In genomic region chr20:3904857-3905256, GRCh38 we compare ENCODE assay signal across 20 cellular contexts. TPM values are rescaled to one million over a fixed set of nuclear protein-coding genes. Genes with fewer than 3 reads are reported as not detected.
DNase-seq lines count a peak whose midpoint lies in the region; ATAC-seq, FAIRE-seq and TF ChIP-seq lines count a peak whose summit lies in the region.
"Had no signal": no experiment of that assay in that cellular context is flagged by ENCODE, and none has a peak within 500 bp of the region (broad histone marks: within the 10 kb centered on the region; RNA-seq: fewer than 3 reads in every experiment).

No MANE protein-coding gene starts in this region.

- no peak for FAIRE-seq in astrocyte (lab: Jason Lieb, UNC)
- FAIRE-seq: A549, RCC 7860 had no signal

- H3K27me3 ChIP-seq in GM23338 (ENCODE audit: insufficient read depth) (no peaks in the 10 kb centered on the region), astrocyte (ENCODE audit: insufficient read depth, low read length) (no peaks in the 10 kb centered on the region), neutrophil (no peaks in the 10 kb centered on the region)
- H3K27me3 ChIP-seq: breast epithelium, dorsolateral prefrontal cortex, esophagus muscularis mucosa, transverse colon had no signal

- H3K9me3 Mint-ChIP-seq in activated CD4-positive, alpha-beta T cell treated with anti-CD3 and anti-CD28 coated beads, Interleukin-2, amount 10 ng/mL, durations not matched to agents 24 days and 14 days = no peaks in the 10 kb centered on the region
- H3K9me3 Mint-ChIP-seq in GM23338 (no peaks in the 10 kb centered on the region), astrocyte (ENCODE audit: unreplicated experiment) (no peaks in the 10 kb centered on the region)
- H3K9me3 Mint-ChIP-seq: activated naive CD8-positive, alpha-beta T cell treated with anti-CD3 and anti-CD28 coated beads, Interleukin-2, amount 10 ng/mL, durations not matched to agents 7 days and 5 days had no signal

- ATAC-seq in GM23338 = no peak

- no peak for DNase-seq in activated CD4-positive, alpha-beta T cell treated with anti-CD3 and anti-CD28 coated beads, Interleukin-2, amount 10 ng/mL, durations not matched to agents 24 days and 14 days
- no peak for DNase-seq in activated CD4-positive, alpha-beta T cell treated with anti-CD3 and anti-CD28 coated beads, Interleukin-2, amount 50 U/mL, for 4 hours
- DNase-seq in GM23338 (ENCODE audit: low spot score) (no peak), astrocyte (ENCODE audit: low read depth) (no peak), NCI-H226 (no peak), D341Med (ENCODE audit: low spot score) (no peak)
- DNase-seq in activated effector memory CD4-positive, alpha-beta T cell treated with anti-CD3 and anti-CD28 coated beads, Interleukin-2, amount 50 U/mL, for 16 hours = no peak
- DNase-seq: activated naive CD8-positive, alpha-beta T cell treated with anti-CD3 and anti-CD28 coated beads, Interleukin-2, amount 10 ng/mL, durations not matched to agents 7 days and 5 days; dorsolateral prefrontal cortex; Kasumi-1; left ventricle myocardium inferior; NCI-H1417; NCI-H2171; transverse colon had no signal

- peak overlapping the region; percentile 76 for H3K27ac Mint-ChIP-seq in activated CD4-positive, alpha-beta T cell treated with anti-CD3 and anti-CD28 coated beads, Interleukin-2, amount 10 ng/mL, durations not matched to agents 24 days and 14 days
- H3K27ac Mint-ChIP-seq in GM23338 = peak overlapping the region; percentile 35
- H3K27ac Mint-ChIP-seq in astrocyte (ENCODE audit: unreplicated experiment) = peak overlapping the region; percentile 18
- H3K27ac Mint-ChIP-seq: activated naive CD8-positive, alpha-beta T cell treated with anti-CD3 and anti-CD28 coated beads, Interleukin-2, amount 10 ng/mL, durations not matched to agents 7 days and 5 days had no signal

- intact Hi-C loops in activated CD4-positive, alpha-beta T cell treated with anti-CD3 and anti-CD28 coated beads, Interleukin-2, amount 10 ng/mL, durations not matched to agents 24 days and 14 days (cut with micrococcal nuclease) = no loop called here

- H3K36me3 Mint-ChIP-seq in activated CD4-positive, alpha-beta T cell treated with anti-CD3 and anti-CD28 coated beads, Interleukin-2, amount 10 ng/mL, durations not matched to agents 24 days and 14 days (ENCODE audit: low read depth) = peaks cover 22% of the 10 kb centered on the region
- H3K36me3 Mint-ChIP-seq in GM23338 (ENCODE audit: low read depth) (peaks cover 33% of the 10 kb centered on the region), astrocyte (ENCODE audit: low read depth, unreplicated experiment) (peaks cover 5% of the 10 kb centered on the region)

- H3K27me3 Mint-ChIP-seq in activated CD4-positive, alpha-beta T cell treated with anti-CD3 and anti-CD28 coated beads, Interleukin-2, amount 10 ng/mL, durations not matched to agents 24 days and 14 days = no peaks in the 10 kb centered on the region
- H3K27me3 Mint-ChIP-seq in GM23338 (ENCODE audit: insufficient read depth, low read depth, poor library complexity) = peaks cover 12% of the 10 kb centered on the region
- no peaks in the 10 kb centered on the region for H3K27me3 Mint-ChIP-seq in astrocyte (ENCODE audit: low read depth, unreplicated experiment)
- H3K27me3 Mint-ChIP-seq: activated naive CD8-positive, alpha-beta T cell treated with anti-CD3 and anti-CD28 coated beads, Interleukin-2, amount 10 ng/mL, durations not matched to agents 7 days and 5 days had no signal

- H3K4me3 Mint-ChIP-seq in activated CD4-positive, alpha-beta T cell treated with anti-CD3 and anti-CD28 coated beads, Interleukin-2, amount 10 ng/mL, durations not matched to agents 24 days and 14 days = no peak overlapping the region
- no peak overlapping the region for H3K4me3 Mint-ChIP-seq in GM23338
- H3K4me3 Mint-ChIP-seq in astrocyte (ENCODE audit: unreplicated experiment) = no peak overlapping the region
- H3K4me3 Mint-ChIP-seq: activated naive CD8-positive, alpha-beta T cell treated with anti-CD3 and anti-CD28 coated beads, Interleukin-2, amount 10 ng/mL, durations not matched to agents 7 days and 5 days had no signal

- H3K4me2 ChIP-seq in GM23338 (no peak overlapping the region), astrocyte (ENCODE audit: low read length) (no peak overlapping the region)
- H3K4me2 ChIP-seq: A549 had no signal

- peaks cover 50% of the 10 kb centered on the region for H3K4me1 Mint-ChIP-seq in activated CD4-positive, alpha-beta T cell treated with anti-CD3 and anti-CD28 coated beads, Interleukin-2, amount 10 ng/mL, durations not matched to agents 24 days and 14 days
- H3K4me1 Mint-ChIP-seq in GM23338 = peaks cover 25% of the 10 kb centered on the region
- H3K4me1 Mint-ChIP-seq in astrocyte (ENCODE audit: low read depth, unreplicated experiment) = peaks cover 28% of the 10 kb centered on the region

- H4K20me1 ChIP-seq in GM23338 (replicated peaks; ENCODE audit: insufficient read depth) = peaks cover 96% of the 10 kb centered on the region
- peaks cover 97% of the 10 kb centered on the region for H4K20me1 ChIP-seq in astrocyte (ENCODE audit: insufficient read depth, low read length)

- H2AFZ ChIP-seq in GM23338 (no peak overlapping the region), astrocyte (ENCODE audit: low read depth, low read length) (no peak overlapping the region)

- H3K9ac ChIP-seq in astrocyte (ENCODE audit: low read length) = no peak overlapping the region

- peaks cover 25% of the 10 kb centered on the region for H3K36me3 ChIP-seq in GM23338 (ENCODE audit: insufficient read depth)
- peaks cover 10% of the 10 kb centered on the region for H3K36me3 ChIP-seq in astrocyte (ENCODE audit: insufficient read depth, low read length)
- peaks cover 21% of the 10 kb centered on the region for H3K36me3 ChIP-seq in neutrophil
- H3K36me3 ChIP-seq: breast epithelium had no signal

- H3K4me3 ChIP-seq in GM23338 (no peak overlapping the region), astrocyte (ENCODE audit: insufficient read depth, low read depth, low read length) (no peak overlapping the region), neutrophil (ENCODE audit: low read depth in 1 of 2, low read length in 1 of 2) (no peak overlapping the region)
- H3K4me3 ChIP-seq: A549, breast epithelium, dorsolateral prefrontal cortex, esophagus muscularis mucosa, left ventricle myocardium inferior, transverse colon had no signal

- peaks cover 100% of the 10 kb centered on the region for H3K79me2 ChIP-seq in GM23338 (replicated peaks; ENCODE audit: insufficient read depth)
- H3K79me2 ChIP-seq in astrocyte (ENCODE audit: insufficient read depth, low read length) = peaks cover 100% of the 10 kb centered on the region

- peaks cover 12% of the 10 kb centered on the region for H3K4me1 ChIP-seq in GM23338 (ENCODE audit: insufficient read depth)
- H3K4me1 ChIP-seq in astrocyte (ENCODE audit: insufficient read depth, low read length) = no peaks in the 10 kb centered on the region
- peaks cover 34 to 38% of the 10 kb centered on the region in 2 experiments for H3K4me1 ChIP-seq in neutrophil (ENCODE audit: control insufficient read depth in 1 of 2, insufficient read depth in 1 of 2, low read depth in 1 of 2, low read length in 1 of 2)
- H3K4me1 ChIP-seq: breast epithelium had no signal

- no peaks in the 10 kb centered on the region for H3K9me3 ChIP-seq in astrocyte (ENCODE audit: insufficient read depth, low read depth, low read length)
- H3K9me3 ChIP-seq in neutrophil = no peaks in the 10 kb centered on the region
- H3K9me3 ChIP-seq: A549, breast epithelium, esophagus muscularis mucosa, left ventricle myocardium inferior, transverse colon had no signal

- no peaks in the 10 kb centered on the region for H3K9me2 ChIP-seq in GM23338 (ENCODE audit: insufficient read depth)

- H3K27ac ChIP-seq in GM23338 (ENCODE audit: low read depth) (no peak overlapping the region), astrocyte (ENCODE audit: low read depth, low read length) (no peak overlapping the region), neutrophil (peak overlapping the region; percentile 20)
- H3K27ac ChIP-seq: A549, breast epithelium, esophagus muscularis mucosa, left ventricle myocardium inferior, transverse colon, VCaP had no signal

- peaks cover 15% of the 10 kb centered on the region; the same call in 1 of the 2 replicates for H3F3A ChIP-seq in GM23338 (replicated peaks; ENCODE audit: low read depth)

- TF ChIP-seq CTCF in GM23338 (conservative IDR thresholded peaks at IDR 0.05; ENCODE audit: low read depth in 2 of 2) (no peak), astrocyte (IDR thresholded peaks at IDR 0.05; ENCODE audit: insufficient read depth, low read depth, low read length) (no peak), neutrophil (IDR thresholded peaks at IDR 0.05) (no peak)

TF ChIP-seq in GM23338, 12 proteins besides CTCF, POLR2A, EP300 and RAD21 (continues in another document):
- TF ChIP-seq ZNF114 (CRISPR knock-in tag; IDR thresholded peaks at IDR 0.05) (no peak), STAT1 (IDR thresholded peaks at IDR 0.05; ENCODE audit: unreplicated experiment) (no peak), ZNF331 (CRISPR knock-in tag; IDR thresholded peaks at IDR 0.05; ENCODE audit: low read depth) (no peak), EZH2phosphoT487 (IDR thresholded peaks at IDR 0.05; ENCODE audit: unreplicated experiment) (no peak), CREB1 (CRISPR knock-in tag; IDR thresholded peaks at IDR 0.05; ENCODE audit: low read depth) (no peak)
- TF ChIP-seq, protein P1, sequence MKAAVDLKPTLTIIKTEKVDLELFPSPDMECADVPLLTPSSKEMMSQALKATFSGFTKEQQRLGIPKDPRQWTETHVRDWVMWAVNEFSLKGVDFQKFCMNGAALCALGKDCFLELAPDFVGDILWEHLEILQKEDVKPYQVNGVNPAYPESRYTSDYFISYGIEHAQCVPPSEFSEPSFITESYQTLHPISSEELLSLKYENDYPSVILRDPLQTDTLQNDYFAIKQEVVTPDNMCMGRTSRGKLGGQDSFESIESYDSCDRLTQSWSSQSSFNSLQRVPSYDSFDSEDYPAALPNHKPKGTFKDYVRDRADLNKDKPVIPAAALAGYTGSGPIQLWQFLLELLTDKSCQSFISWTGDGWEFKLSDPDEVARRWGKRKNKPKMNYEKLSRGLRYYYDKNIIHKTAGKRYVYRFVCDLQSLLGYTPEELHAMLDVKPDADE (IDR thresholded peaks at IDR 0.05) = no peak

RNA-seq across cellular contexts. Expression of gene PANK2, which starts 15.7 kb away (rescaled TPM):
- 45.4 and 52.2 TPM in 2 replicates for total RNA-seq in activated CD4-positive, alpha-beta T cell treated with anti-CD3 and anti-CD28 coated beads, Interleukin-2, amount 10 ng/mL, durations not matched to agents 24 days and 14 days
- total RNA-seq in GM23338 (2014; rRNA removed; shearing (Covaris generic)) = 63.4 and 72.0 TPM in 2 replicates
- polyA plus RNA-seq in GM23338 (2016; fragmentation: Nextera tagmentation; extraction: Ambion mirVana) = 36.1 and 36.8 TPM in 2 replicates
- 51.5 and 59.3 TPM in 2 replicates for total RNA-seq in astrocyte

RNA-seq across cellular contexts. Expression of gene MAVS, which starts 58.2 kb away (rescaled TPM):
- total RNA-seq in activated CD4-positive, alpha-beta T cell treated with anti-CD3 and anti-CD28 coated beads, Interleukin-2, amount 10 ng/mL, durations not matched to agents 24 days and 14 days = 39.3 and 40.2 TPM in 2 replicates
- 21.8 and 21.9 TPM in 2 replicates for total RNA-seq in GM23338 (2014; rRNA removed; shearing (Covaris generic))
- polyA plus RNA-seq in GM23338 (2016; fragmentation: Nextera tagmentation; extraction: Ambion mirVana) = 4.4 and 5.2 TPM in 2 replicates
- 38.4 and 42.1 TPM in 2 replicates for total RNA-seq in astrocyte

Comparison
In these comparisons a context has a peak if more than half of its experiments do, and no peak if none do; other contexts are left out.
1. H3K27ac Mint-ChIP-seq: peak in every context shown above with its lines; median percentile 76 in activated CD4-positive, alpha-beta T cell treated with anti-CD3 and anti-CD28 coated beads, Interleukin-2, amount 10 ng/mL, durations not matched to agents 24 days and 14 days; 35 in GM23338; 18 in astrocyte.